ENCODE assay signal across 9 cellular contexts in the genomic region with DNA sequence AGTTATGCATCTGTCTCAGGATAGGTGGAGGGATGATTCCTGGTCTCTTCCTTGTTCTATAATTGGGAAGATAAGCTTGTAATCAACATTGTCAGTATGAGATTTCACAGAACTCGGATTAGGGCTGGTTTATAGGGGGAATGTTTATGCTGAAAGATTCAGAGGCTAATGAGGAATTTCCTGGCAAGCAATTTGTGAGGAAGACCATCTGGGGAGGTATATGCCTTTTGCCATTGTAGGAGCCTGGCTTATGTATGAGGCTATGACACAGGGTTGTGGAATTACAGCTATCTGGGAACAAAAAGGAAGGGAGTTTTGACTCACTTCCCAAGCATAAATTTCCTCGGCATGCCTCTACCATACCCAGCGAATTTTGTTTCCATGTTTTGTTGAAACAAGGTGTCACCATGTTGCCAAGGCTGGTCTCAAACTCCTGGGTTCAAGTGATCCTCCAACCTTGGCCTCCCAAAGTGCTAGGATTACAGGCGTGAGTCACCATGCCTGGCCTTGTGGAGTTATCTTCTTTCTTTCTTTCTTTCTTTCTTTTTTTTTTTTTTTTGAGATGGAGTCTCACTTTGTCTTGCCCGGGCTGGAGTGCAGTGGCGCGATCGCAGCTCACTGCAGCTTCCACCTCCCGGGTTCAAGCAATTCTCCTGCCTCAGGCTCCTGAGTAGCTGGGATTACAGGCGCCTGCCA. TPM values are rescaled to one million over a fixed set of nuclear protein-coding genes. Genes with fewer than 3 reads are reported as not detected.
DNase-seq lines count a peak whose midpoint lies in the region; ATAC-seq and TF ChIP-seq lines count a peak whose summit lies in the region.
"Had no signal": no experiment of that assay in that cellular context is flagged by ENCODE, and none has a peak within 500 bp of the region (broad histone marks: within the 10 kb centered on the region; RNA-seq: fewer than 3 reads in every experiment).

No MANE protein-coding gene starts in this region.

- POLR2A ChIA-PET in GM10248 (lab: Yijun Ruan, JAX) = no interaction called here

- no peak for ATAC-seq in HG03025 (IDR thresholded peaks at IDR 0.05; ENCODE audit: low FRiP score, unreplicated experiment)

- CTCF ChIA-PET in GM10248 (lab: Yijun Ruan, JAX) = interaction anchor here (1.3 to 2.2 kb wide), 2 partner anchors 14 to 46 kb away, joined by 4 to 6 read pairs; a partner anchor contains a TSS

- H3K4me1 ChIP-seq in GM23248 (ENCODE audit: insufficient read depth) = peaks cover 40% of the 10 kb centered on the region

- peak overlapping the region; percentile 55 for H3K4me2 ChIP-seq in GM23248 (ENCODE audit: unreplicated experiment)

- H3K27me3 ChIP-seq in GM23248 (replicated peaks; ENCODE audit: insufficient read depth) = no peaks in the 10 kb centered on the region
- H3K27me3 ChIP-seq: esophagus squamous epithelium had no signal

- H3K4me3 ChIP-seq in GM23248 = peak overlapping the region; percentile 9; the same call in 1 of the 2 replicates
- no peak overlapping the region for H3K4me3 ChIP-seq in fibroblast of pulmonary artery (replicated peaks; ENCODE audit: low read depth, low read length)
- H3K4me3 ChIP-seq in skeletal muscle cell (ENCODE audit: low read depth, low read length) = no peak overlapping the region

- DNase-seq in GM23248 (peak; percentile 95), SW 1271 (lab: John Stamatoyannopoulos, UW) (peak; percentile 78 to 90), fibroblast of pulmonary artery (ENCODE audit: low read depth) (peak; percentile 98), skeletal muscle cell (ENCODE audit: low read depth) (peak; percentile 84), DMS114 treated with DMSO at 0.1 percent for 48 hours (lab: John Stamatoyannopoulos, UW; ENCODE audit: unreplicated experiment) (no peak), GM10248 (ENCODE audit: extremely low spot score) (no peak)
- DNase-seq: esophagus squamous epithelium, KG1 had no signal

- WGBS in GM23248 (ENCODE audit: low coverage in 1 of 2, low lambda C conversion rate in 2 of 2, missing lambda C conversion rate in 2 of 2), 2 experiments = 51 to 53% methylated on average over 9 to 10 of the region's 10 CpGs

- H3K36me3 ChIP-seq in GM23248 (ENCODE audit: low read depth) = peaks cover 9% of the 10 kb centered on the region; the same call in 1 of the 2 replicates

- TF ChIP-seq CTCF in fibroblast of pulmonary artery (IDR thresholded peaks at IDR 0.05; ENCODE audit: low read length, missing control alignments) (no peak), GM10248 (IDR thresholded peaks at IDR 0.05; ENCODE audit: control extremely low read depth, extremely low read depth, low read depth, missing control alignments) (no peak)

- in situ Hi-C loops in GM23248 (cut with MboI) = no loop called here

- no peaks in the 10 kb centered on the region for H3K9me2 ChIP-seq in GM23248 (ENCODE audit: insufficient read depth)

- peak overlapping the region; percentile 94 for H3K27ac ChIP-seq in GM23248

- peaks cover 56% of the 10 kb centered on the region for H3F3A ChIP-seq in GM23248 (ENCODE audit: insufficient read depth)

- no peaks in the 10 kb centered on the region for H3K9me3 ChIP-seq in GM23248 (ENCODE audit: low read depth)
- H3K9me3 ChIP-seq: esophagus squamous epithelium had no signal

- H3K79me2 ChIP-seq in GM23248 (ENCODE audit: insufficient read depth) = peaks cover 28% of the 10 kb centered on the region

- H2AFZ ChIP-seq in GM23248 = peak overlapping the region; percentile 49

- H4K20me1 ChIP-seq in GM23248 (ENCODE audit: insufficient read depth) = no peaks in the 10 kb centered on the region

- peak overlapping the region; percentile 58 for H3K9ac ChIP-seq in GM23248

RNA-seq across cellular contexts. Expression of a gene that starts 1.6 kb away (rescaled TPM):
- total RNA-seq in GM23248 (2014; rRNA removed; shearing (Covaris generic)) = 59.1 and 79.1 TPM in 2 replicates
- 214 and 223 TPM in 2 replicates for polyA plus RNA-seq in GM23248 (2016; fragmentation: Nextera tagmentation; extraction: Ambion mirVana)

RNA-seq across cellular contexts. Expression of a gene that starts 5.7 kb away (rescaled TPM):
- total RNA-seq in GM23248 (2014; rRNA removed; shearing (Covaris generic)) = 13.8 and 24.9 TPM in 2 replicates
- polyA plus RNA-seq in GM23248 (2016; fragmentation: Nextera tagmentation; extraction: Ambion mirVana) = 13.3 and 15.0 TPM in 2 replicates

RNA-seq across cellular contexts. Expression of a gene that starts 14.0 kb away (rescaled TPM):
- 61.3 and 93.1 TPM in 2 replicates for total RNA-seq in GM23248 (2014; rRNA removed; shearing (Covaris generic))
- polyA plus RNA-seq in GM23248 (2016; fragmentation: Nextera tagmentation; extraction: Ambion mirVana) = 49.6 and 53.7 TPM in 2 replicates

RNA-seq across cellular contexts. Expression of a gene that starts 14.2 kb away (rescaled TPM):
- 13.7 and 16.2 TPM in 2 replicates for total RNA-seq in GM23248 (2014; rRNA removed; shearing (Covaris generic))
- polyA plus RNA-seq in GM23248 (2016; fragmentation: Nextera tagmentation; extraction: Ambion mirVana) = 18.7 and 19.4 TPM in 2 replicates

RNA-seq across cellular contexts. Expression of a gene that starts 32.0 kb away (rescaled TPM):
- 40.5 and 69.8 TPM in 2 replicates for total RNA-seq in GM23248 (2014; rRNA removed; shearing (Covaris generic))
- polyA plus RNA-seq in GM23248 (2016; fragmentation: Nextera tagmentation; extraction: Ambion mirVana) = 53.0 and 55.2 TPM in 2 replicates

Comparison
In these comparisons a context has a peak if more than half of its experiments do, and no peak if none do; other contexts are left out.
1. DNase-seq: peak in GM23248 (single experiment), SW 1271 (2 of 2), fibroblast of pulmonary artery (single experiment) and skeletal muscle cell (single experiment); none in DMS114 treated with DMSO at 0.1 percent for 48 hours (single experiment) and GM10248 (single experiment).